ENCODE assay signal across 1 cellular context in the genomic region with DNA sequence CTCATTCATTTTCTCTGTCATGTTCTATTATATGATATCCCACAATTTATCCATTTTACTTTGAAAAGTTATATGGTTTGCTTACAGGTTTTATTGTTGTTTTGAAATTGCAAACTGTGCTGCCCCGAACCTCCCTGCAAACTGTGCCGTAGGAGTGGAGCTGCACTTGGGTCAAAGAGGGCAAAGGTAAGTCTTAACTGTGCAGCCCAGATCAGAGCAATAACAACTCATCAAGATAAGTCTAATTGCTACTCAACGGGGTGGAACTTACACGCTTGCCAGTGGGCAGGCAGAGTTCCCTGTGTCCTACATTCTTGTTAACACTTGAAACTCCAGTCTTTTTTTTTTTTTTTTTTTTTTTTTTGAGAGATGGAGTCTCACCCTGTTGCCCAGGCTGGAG.
TF ChIP-seq lines count a peak whose summit lies in the region.

No MANE protein-coding gene starts in this region.

TF ChIP-seq in HepG2, 621 proteins besides CTCF, POLR2A, EP300 and RAD21:
- TF ChIP-seq, protein P1, sequence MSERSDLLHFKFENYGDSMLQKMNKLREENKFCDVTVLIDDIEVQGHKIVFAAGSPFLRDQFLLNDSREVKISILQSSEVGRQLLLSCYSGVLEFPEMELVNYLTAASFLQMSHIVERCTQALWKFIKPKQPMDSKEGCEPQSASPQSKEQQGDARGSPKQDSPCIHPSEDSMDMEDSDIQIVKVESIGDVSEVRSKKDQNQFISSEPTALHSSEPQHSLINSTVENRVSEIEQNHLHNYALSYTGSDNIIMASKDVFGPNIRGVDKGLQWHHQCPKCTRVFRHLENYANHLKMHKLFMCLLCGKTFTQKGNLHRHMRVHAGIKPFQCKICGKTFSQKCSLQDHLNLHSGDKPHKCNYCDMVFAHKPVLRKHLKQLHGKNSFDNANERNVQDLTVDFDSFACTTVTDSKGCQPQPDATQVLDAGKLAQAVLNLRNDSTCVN (CRISPR knock-in tag; IDR thresholded peaks at IDR 0.05; ENCODE audit: borderline replicate concordance), result no peak
- TF ChIP-seq, protein P2, sequence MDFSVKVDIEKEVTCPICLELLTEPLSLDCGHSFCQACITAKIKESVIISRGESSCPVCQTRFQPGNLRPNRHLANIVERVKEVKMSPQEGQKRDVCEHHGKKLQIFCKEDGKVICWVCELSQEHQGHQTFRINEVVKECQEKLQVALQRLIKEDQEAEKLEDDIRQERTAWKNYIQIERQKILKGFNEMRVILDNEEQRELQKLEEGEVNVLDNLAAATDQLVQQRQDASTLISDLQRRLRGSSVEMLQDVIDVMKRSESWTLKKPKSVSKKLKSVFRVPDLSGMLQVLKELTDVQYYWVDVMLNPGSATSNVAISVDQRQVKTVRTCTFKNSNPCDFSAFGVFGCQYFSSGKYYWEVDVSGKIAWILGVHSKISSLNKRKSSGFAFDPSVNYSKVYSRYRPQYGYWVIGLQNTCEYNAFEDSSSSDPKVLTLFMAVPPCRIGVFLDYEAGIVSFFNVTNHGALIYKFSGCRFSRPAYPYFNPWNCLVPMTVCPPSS (IDR thresholded peaks at IDR 0.05), result no peak
- TF ChIP-seq HNF4A (CRISPR knock-in tag; IDR thresholded peaks at IDR 0.05) (peak; percentile 33), ZNF230 (CRISPR knock-in tag; IDR thresholded peaks at IDR 0.05) (no peak), HOXA5 (CRISPR knock-in tag; IDR thresholded peaks at IDR 0.05) (no peak)
